Comparison of ENCODE assay signal across 9 cellular contexts in genomic region chr14:75123991-75124390, GRCh38. TPM values are rescaled to one million over a fixed set of nuclear protein-coding genes. Genes with fewer than 3 reads are reported as not detected.
DNase-seq lines count a peak whose midpoint lies in the region; ATAC-seq, FAIRE-seq and TF ChIP-seq lines count a peak whose summit lies in the region.
"Had no signal": no experiment of that assay in that cellular context is flagged by ENCODE, and none has a peak within 500 bp of the region (broad histone marks: within the 10 kb centered on the region; RNA-seq: fewer than 3 reads in every experiment).

No MANE protein-coding gene starts in this region.

- intact Hi-C loops in left cardiac atrium (cut with DNase I) (no loop called here), Right ventricle myocardium superior (cut with DNase I) (no loop called here), upper lobe of right lung (cut with DNase I) (no loop called here)

- ATAC-seq in left cardiac atrium (peak in 1 of 2 donors; percentile 30), Right ventricle myocardium superior (ENCODE audit: poor library complexity) (no peak), upper lobe of right lung (peak; percentile 18), GM18517 (IDR thresholded peaks at IDR 0.05; ENCODE audit: unreplicated experiment) (no peak)

- no peaks in the 10 kb centered on the region for H3K27me3 ChIP-seq in upper lobe of right lung

- TF ChIP-seq CTCF in upper lobe of right lung (IDR thresholded peaks at IDR 0.05), result no peak

- H3K4me1 ChIP-seq in upper lobe of right lung, result peaks cover 31% of the 10 kb centered on the region

- no peak for TF ChIP-seq POLR2A in GM12892 (IDR thresholded peaks at IDR 0.05; ENCODE audit: low read depth, low read length)

- peak overlapping the region; percentile 12 for H3K27ac ChIP-seq in upper lobe of right lung

- peaks cover 13% of the 10 kb centered on the region for H3K36me3 ChIP-seq in upper lobe of right lung

- DNase-seq in left cardiac atrium (peak; percentile 44), Right ventricle myocardium superior (no peak), hepatic stellate cell (ENCODE audit: low spot score) (peak; percentile 83), upper lobe of right lung (no peak), cortex of kidney (lab: John Stamatoyannopoulos, UW) (no peak), GM12892 (ENCODE audit: insufficient read length) (no peak)
- DNase-seq in activated CD4-positive, alpha-beta T cell treated with anti-CD3 and anti-CD28 coated beads, Interleukin-2, amount 50 U/mL, for 4 hours, result peak; percentile 26
- DNase-seq: DND-41 had no signal

- FAIRE-seq in GM12892 (lab: Jason Lieb, UNC), result no peak

- no peak overlapping the region for H3K4me3 ChIP-seq in upper lobe of right lung

- H3K9me3 ChIP-seq in upper lobe of right lung, result no peaks in the 10 kb centered on the region

RNA-seq across cellular contexts. Expression of gene NEK9, which starts 2.9 kb away (rescaled TPM):
- 100 to 1,000 TPM in 1 of 2 donors, 10 to 100 TPM in 1; 89.1 to 102 TPM for total RNA-seq in left cardiac atrium
- total RNA-seq in Right ventricle myocardium superior, result 109 TPM
- 78.1 TPM for total RNA-seq in upper lobe of right lung
- 44.0 TPM for polyA plus RNA-seq in GM12892 (2012; ENCODE audit: missing spikeins)

RNA-seq across cellular contexts. Expression of gene TMED10, which starts 52.4 kb away (rescaled TPM):
- total RNA-seq in left cardiac atrium (100 to 1,000 TPM; 271 to 327 TPM), Right ventricle myocardium superior (235 TPM), upper lobe of right lung (303 TPM)
- 76.8 TPM for polyA plus RNA-seq in GM12892 (2012; ENCODE audit: missing spikeins)

RNA-seq across cellular contexts. Expression of gene ZC2HC1C, which starts 54.5 kb away (rescaled TPM):
- total RNA-seq in left cardiac atrium (1 to 10 TPM; 7.5 to 7.8 TPM), Right ventricle myocardium superior (11.3 TPM), upper lobe of right lung (4.5 TPM)
- polyA plus RNA-seq in GM12892 (2012; ENCODE audit: missing spikeins), result 2.2 TPM

Comparison
In these comparisons a context has a peak if more than half of its experiments do, and no peak if none do; other contexts are left out.
1. DNase-seq: peak in left cardiac atrium (single experiment), activated CD4-positive, alpha-beta T cell treated with anti-CD3 and anti-CD28 coated beads, Interleukin-2, amount 50 U/mL, for 4 hours (2 of 2) and hepatic stellate cell (single experiment); none in Right ventricle myocardium superior (single experiment), upper lobe of right lung (single experiment), cortex of kidney (single experiment) and GM12892 (single experiment).